17 cellular contexts compared by ENCODE assay signal in genomic region chr1:183403386-183403957, GRCh38. TPM values are rescaled to one million over a fixed set of nuclear protein-coding genes. Genes with fewer than 3 reads are reported as not detected.
"Had no signal": no experiment of that assay in that cellular context is flagged by ENCODE, and none has a peak within 500 bp of the region (broad histone marks: within the 10 kb centered on the region; RNA-seq: fewer than 3 reads in every experiment).

No MANE protein-coding gene starts in this region.

- H3K4me3 ChIP-seq: cardiac muscle cell, lower lobe of right lung, tibial artery had no signal

- H3K4me1 Mint-ChIP-seq: activated CD4-positive, alpha-beta memory T cell treated with anti-CD3 and anti-CD28 coated beads, Interleukin-2, amount 10 ng/mL, durations not matched to agents 7 days and 5 days; activated CD8-positive, alpha-beta memory T cell treated with anti-CD3 and anti-CD28 coated beads, Interleukin-2, amount 10 ng/mL, durations not matched to agents 7 days and 5 days; activated naive CD8-positive, alpha-beta T cell treated with anti-CD3 and anti-CD28 coated beads for 36 hours had no signal

- H3K27me3 ChIP-seq: cardiac muscle cell, tibial artery had no signal

- H3K9me3 Mint-ChIP-seq: activated CD4-positive, alpha-beta memory T cell treated with anti-CD3 and anti-CD28 coated beads, Interleukin-2, amount 10 ng/mL, durations not matched to agents 7 days and 5 days; activated naive CD8-positive, alpha-beta T cell treated with anti-CD3 and anti-CD28 coated beads for 36 hours; effector memory CD8-positive, alpha-beta T cell; natural killer cell treated with Interleukin-12 subunit alpha and Interleukin-12 subunit beta and Interleukin-15 and Interleukin-18, amount 100 ng/mL, for 72 hours had no signal

- H3K36me3 ChIP-seq: cardiac muscle cell, lower lobe of right lung, tibial artery, WERI-Rb-1 had no signal

- H3K36me3 Mint-ChIP-seq: activated CD8-positive, alpha-beta memory T cell treated with anti-CD3 and anti-CD28 coated beads, Interleukin-2, amount 10 ng/mL, durations not matched to agents 7 days and 5 days; activated naive CD8-positive, alpha-beta T cell treated with anti-CD3 and anti-CD28 coated beads for 36 hours; natural killer cell treated with Interleukin-12 subunit alpha and Interleukin-12 subunit beta and Interleukin-15 and Interleukin-18, amount 100 ng/mL, for 72 hours had no signal

- DNase-seq: activated CD4-positive, alpha-beta memory T cell treated with anti-CD3 and anti-CD28 coated beads, Interleukin-2, amount 10 ng/mL, durations not matched to agents 7 days and 5 days; activated CD4-positive, alpha-beta T cell treated with anti-CD3 and anti-CD28 coated beads for 4 hours; activated CD8-positive, alpha-beta memory T cell treated with anti-CD3 and anti-CD28 coated beads, Interleukin-2, amount 10 ng/mL, durations not matched to agents 7 days and 5 days; activated naive CD8-positive, alpha-beta T cell treated with anti-CD3 and anti-CD28 coated beads for 36 hours; amniotic stem cell; dermis blood vessel endothelial cell; effector memory CD8-positive, alpha-beta T cell; foreskin fibroblast; left cardiac atrium; lower lobe of right lung; stimulated activated CD4-positive, alpha-beta T cell treated with anti-CD3 and anti-CD28 coated beads, Interleukin-2, amount 100 ng/mL, for 24 hours; stimulated activated naive CD8-positive, alpha-beta T cell treated with anti-CD3 and anti-CD28 coated beads, Interleukin-15, Interleukin-2, amounts not matched to agents 100 U/mL and 50 U/mL, for 24 hours; substantia nigra; tibial artery; WERI-Rb-1 had no signal

- H3K9me3 ChIP-seq: lower lobe of right lung, tibial artery had no signal

- H3K4me1 ChIP-seq: lower lobe of right lung, tibial artery had no signal

- ATAC-seq: activated CD8-positive, alpha-beta memory T cell treated with anti-CD3 and anti-CD28 coated beads, Interleukin-2, amount 10 ng/mL, durations not matched to agents 7 days and 5 days; effector memory CD8-positive, alpha-beta T cell; left cardiac atrium; lower lobe of right lung; natural killer cell treated with Interleukin-12 subunit alpha and Interleukin-12 subunit beta and Interleukin-15 and Interleukin-18, amount 100 ng/mL, for 72 hours; stimulated activated naive CD8-positive, alpha-beta T cell treated with anti-CD3 and anti-CD28 coated beads, Interleukin-15, Interleukin-2, amounts not matched to agents 100 U/mL and 50 U/mL, for 24 hours had no signal

- H3K27ac ChIP-seq: cardiac muscle cell, lower lobe of right lung, tibial artery, WERI-Rb-1 had no signal

- H3K4me3 Mint-ChIP-seq: activated CD4-positive, alpha-beta memory T cell treated with anti-CD3 and anti-CD28 coated beads, Interleukin-2, amount 10 ng/mL, durations not matched to agents 7 days and 5 days; activated CD8-positive, alpha-beta memory T cell treated with anti-CD3 and anti-CD28 coated beads, Interleukin-2, amount 10 ng/mL, durations not matched to agents 7 days and 5 days; activated naive CD8-positive, alpha-beta T cell treated with anti-CD3 and anti-CD28 coated beads for 36 hours; effector memory CD8-positive, alpha-beta T cell; natural killer cell treated with Interleukin-12 subunit alpha and Interleukin-12 subunit beta and Interleukin-15 and Interleukin-18, amount 100 ng/mL, for 72 hours had no signal

- H3K27ac Mint-ChIP-seq: activated CD4-positive, alpha-beta memory T cell treated with anti-CD3 and anti-CD28 coated beads, Interleukin-2, amount 10 ng/mL, durations not matched to agents 7 days and 5 days; activated CD8-positive, alpha-beta memory T cell treated with anti-CD3 and anti-CD28 coated beads, Interleukin-2, amount 10 ng/mL, durations not matched to agents 7 days and 5 days; activated naive CD8-positive, alpha-beta T cell treated with anti-CD3 and anti-CD28 coated beads for 36 hours; effector memory CD8-positive, alpha-beta T cell; natural killer cell treated with Interleukin-12 subunit alpha and Interleukin-12 subunit beta and Interleukin-15 and Interleukin-18, amount 100 ng/mL, for 72 hours had no signal

RNA-seq across cellular contexts. Expression of gene NMNAT2, which starts 14.7 kb away (rescaled TPM):
- total RNA-seq: activated CD8-positive, alpha-beta memory T cell treated with anti-CD3 and anti-CD28 coated beads, Interleukin-2, amount 10 ng/mL, durations not matched to agents 7 days and 5 days; activated naive CD8-positive, alpha-beta T cell treated with anti-CD3 and anti-CD28 coated beads for 36 hours; natural killer cell treated with Interleukin-12 subunit alpha and Interleukin-12 subunit beta and Interleukin-15 and Interleukin-18, amount 100 ng/mL, for 72 hours had no signal
- polyA plus RNA-seq: cardiac muscle cell had no signal
